1 cellular context compared by ENCODE assay signal in the genomic region with DNA sequence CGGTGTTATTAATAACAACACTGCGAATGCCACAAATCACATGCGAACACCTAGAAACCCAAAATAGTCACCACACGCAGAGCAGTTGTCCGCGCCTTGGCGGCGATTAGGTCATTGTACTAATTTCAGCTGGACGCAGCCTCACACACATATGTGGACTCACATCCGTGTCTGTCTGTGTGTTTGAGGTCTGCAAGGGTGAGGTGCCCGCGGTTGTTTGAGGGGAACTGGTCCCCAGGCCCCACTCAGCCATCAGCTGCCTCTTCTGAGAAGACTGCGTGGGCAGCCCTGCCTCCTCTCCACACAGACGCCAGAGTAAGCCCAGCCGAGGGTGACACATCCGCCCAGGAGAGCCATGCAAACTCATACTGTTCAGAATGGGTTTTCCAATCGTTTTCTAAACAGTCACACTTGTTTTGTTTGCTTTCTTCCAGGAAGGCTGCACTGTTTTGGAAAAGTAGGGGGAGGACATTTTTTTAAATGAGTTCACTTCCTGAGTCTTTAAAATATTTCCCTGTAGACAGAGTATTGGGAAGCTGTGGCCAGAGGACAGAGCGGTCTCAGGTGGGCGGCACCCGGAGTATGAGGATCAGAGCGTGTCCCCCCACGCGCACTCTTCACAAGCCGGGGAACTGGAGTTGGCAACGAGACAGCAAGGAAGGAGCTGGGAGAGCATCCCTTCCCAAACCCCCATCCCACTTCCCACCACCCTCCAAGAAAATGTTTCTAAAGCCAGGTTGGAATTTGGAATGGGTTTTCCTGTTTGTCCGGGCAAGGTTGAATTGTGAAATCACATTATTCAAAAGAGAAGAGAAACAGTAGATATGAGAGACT.
TF ChIP-seq lines count a peak whose summit lies in the region.

No MANE protein-coding gene starts in this region.

TF ChIP-seq in HepG2, 621 proteins besides CTCF, POLR2A, EP300 and RAD21 (continued from another document and continues in another):
- TF ChIP-seq, protein P1, sequence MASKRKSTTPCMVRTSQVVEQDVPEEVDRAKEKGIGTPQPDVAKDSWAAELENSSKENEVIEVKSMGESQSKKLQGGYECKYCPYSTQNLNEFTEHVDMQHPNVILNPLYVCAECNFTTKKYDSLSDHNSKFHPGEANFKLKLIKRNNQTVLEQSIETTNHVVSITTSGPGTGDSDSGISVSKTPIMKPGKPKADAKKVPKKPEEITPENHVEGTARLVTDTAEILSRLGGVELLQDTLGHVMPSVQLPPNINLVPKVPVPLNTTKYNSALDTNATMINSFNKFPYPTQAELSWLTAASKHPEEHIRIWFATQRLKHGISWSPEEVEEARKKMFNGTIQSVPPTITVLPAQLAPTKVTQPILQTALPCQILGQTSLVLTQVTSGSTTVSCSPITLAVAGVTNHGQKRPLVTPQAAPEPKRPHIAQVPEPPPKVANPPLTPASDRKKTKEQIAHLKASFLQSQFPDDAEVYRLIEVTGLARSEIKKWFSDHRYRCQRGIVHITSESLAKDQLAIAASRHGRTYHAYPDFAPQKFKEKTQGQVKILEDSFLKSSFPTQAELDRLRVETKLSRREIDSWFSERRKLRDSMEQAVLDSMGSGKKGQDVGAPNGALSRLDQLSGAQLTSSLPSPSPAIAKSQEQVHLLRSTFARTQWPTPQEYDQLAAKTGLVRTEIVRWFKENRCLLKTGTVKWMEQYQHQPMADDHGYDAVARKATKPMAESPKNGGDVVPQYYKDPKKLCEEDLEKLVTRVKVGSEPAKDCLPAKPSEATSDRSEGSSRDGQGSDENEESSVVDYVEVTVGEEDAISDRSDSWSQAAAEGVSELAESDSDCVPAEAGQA (IDR thresholded peaks at IDR 0.05; ENCODE audit: low read depth): no peak
- TF ChIP-seq, protein P1 (CRISPR knock-in tag; IDR thresholded peaks at IDR 0.05; ENCODE audit: borderline replicate concordance): no peak; the same call in 1 of the 2 replicates
- TF ChIP-seq, protein P2, sequence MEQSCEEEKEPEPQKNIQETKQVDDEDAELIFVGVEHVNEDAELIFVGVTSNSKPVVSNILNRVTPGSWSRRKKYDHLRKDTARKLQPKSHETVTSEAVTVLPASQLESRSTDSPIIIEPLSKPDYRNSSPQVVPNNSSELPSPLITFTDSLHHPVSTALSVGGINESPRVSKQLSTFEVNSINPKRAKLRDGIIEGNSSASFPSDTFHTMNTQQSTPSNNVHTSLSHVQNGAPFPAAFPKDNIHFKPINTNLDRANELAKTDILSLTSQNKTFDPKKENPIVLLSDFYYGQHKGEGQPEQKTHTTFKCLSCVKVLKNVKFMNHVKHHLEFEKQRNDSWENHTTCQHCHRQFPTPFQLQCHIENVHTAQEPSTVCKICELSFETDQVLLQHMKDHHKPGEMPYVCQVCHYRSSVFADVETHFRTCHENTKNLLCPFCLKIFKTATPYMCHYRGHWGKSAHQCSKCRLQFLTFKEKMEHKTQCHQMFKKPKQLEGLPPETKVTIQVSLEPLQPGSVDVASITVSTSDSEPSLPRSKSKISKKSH (CRISPR knock-in tag; IDR thresholded peaks at IDR 0.05; ENCODE audit: borderline replicate concordance): no peak
- TF ChIP-seq ARNT2 (CRISPR knock-in tag; IDR thresholded peaks at IDR 0.05; ENCODE audit: low read depth) (no peak), CBX5 (CRISPR knock-in tag; IDR thresholded peaks at IDR 0.05; ENCODE audit: borderline replicate concordance) (no peak), MAFG (CRISPR knock-in tag; IDR thresholded peaks at IDR 0.05) (no peak), ZNF672 (CRISPR knock-in tag; IDR thresholded peaks at IDR 0.05) (no peak), ZNF788 (CRISPR knock-in tag; IDR thresholded peaks at IDR 0.05; ENCODE audit: borderline replicate concordance) (no peak), ZNF230 (CRISPR knock-in tag; IDR thresholded peaks at IDR 0.05) (0 out of 2 replicates have a peak, but pooled peaks have one; percentile 49), ZNF232 (CRISPR knock-in tag; IDR thresholded peaks at IDR 0.05; ENCODE audit: borderline replicate concordance) (no peak), CREBL2 (CRISPR knock-in tag; IDR thresholded peaks at IDR 0.05; ENCODE audit: borderline replicate concordance) (no peak), ZNF275 (CRISPR knock-in tag; IDR thresholded peaks at IDR 0.05; ENCODE audit: borderline replicate concordance) (no peak; the same call in 1 of the 2 replicates), ZNF143 (CRISPR knock-in tag; IDR thresholded peaks at IDR 0.05) (peak; percentile 47; the same call in 1 of the 2 replicates), ZBTB44 (CRISPR knock-in tag; IDR thresholded peaks at IDR 0.05) (0 out of 2 replicates have a peak, but pooled peaks have one; percentile 35), SIX4 (CRISPR knock-in tag; IDR thresholded peaks at IDR 0.05) (no peak), ZNF138 (CRISPR knock-in tag; IDR thresholded peaks at IDR 0.05; ENCODE audit: low read depth) (no peak), TMF1 (CRISPR knock-in tag; IDR thresholded peaks at IDR 0.05; ENCODE audit: low read depth) (no peak), ZNF12 (CRISPR knock-in tag; IDR thresholded peaks at IDR 0.05) (no peak), ZNF260 (CRISPR knock-in tag; IDR thresholded peaks at IDR 0.05; ENCODE audit: borderline replicate concordance, low read depth) (no peak), GFI1 (CRISPR knock-in tag; IDR thresholded peaks at IDR 0.05; ENCODE audit: borderline replicate concordance) (peak; percentile 67; the same call in 1 of the 2 replicates), ZNF510 (CRISPR knock-in tag; IDR thresholded peaks at IDR 0.05; ENCODE audit: low read depth) (no peak), CCAR2 (optimal IDR thresholded peaks at IDR 0.05; ENCODE audit: low read depth, low read length) (no peak), HIVEP1 (CRISPR knock-in tag; IDR thresholded peaks at IDR 0.05) (no peak), ZSCAN12 (CRISPR knock-in tag; IDR thresholded peaks at IDR 0.05) (0 out of 2 replicates have a peak, but pooled peaks have one; percentile 59), SMAD3 (CRISPR knock-in tag; IDR thresholded peaks at IDR 0.05) (no peak), ZNF746 (CRISPR knock-in tag; IDR thresholded peaks at IDR 0.05) (no peak), PHF8 (CRISPR knock-in tag; IDR thresholded peaks at IDR 0.05) (no peak; the same call in 1 of the 2 replicates), DDIT3 (CRISPR knock-in tag; IDR thresholded peaks at IDR 0.05) (no peak), KDM6A (CRISPR knock-in tag; IDR thresholded peaks at IDR 0.05; ENCODE audit: low read depth) (no peak)
- TF ChIP-seq, protein P3, sequence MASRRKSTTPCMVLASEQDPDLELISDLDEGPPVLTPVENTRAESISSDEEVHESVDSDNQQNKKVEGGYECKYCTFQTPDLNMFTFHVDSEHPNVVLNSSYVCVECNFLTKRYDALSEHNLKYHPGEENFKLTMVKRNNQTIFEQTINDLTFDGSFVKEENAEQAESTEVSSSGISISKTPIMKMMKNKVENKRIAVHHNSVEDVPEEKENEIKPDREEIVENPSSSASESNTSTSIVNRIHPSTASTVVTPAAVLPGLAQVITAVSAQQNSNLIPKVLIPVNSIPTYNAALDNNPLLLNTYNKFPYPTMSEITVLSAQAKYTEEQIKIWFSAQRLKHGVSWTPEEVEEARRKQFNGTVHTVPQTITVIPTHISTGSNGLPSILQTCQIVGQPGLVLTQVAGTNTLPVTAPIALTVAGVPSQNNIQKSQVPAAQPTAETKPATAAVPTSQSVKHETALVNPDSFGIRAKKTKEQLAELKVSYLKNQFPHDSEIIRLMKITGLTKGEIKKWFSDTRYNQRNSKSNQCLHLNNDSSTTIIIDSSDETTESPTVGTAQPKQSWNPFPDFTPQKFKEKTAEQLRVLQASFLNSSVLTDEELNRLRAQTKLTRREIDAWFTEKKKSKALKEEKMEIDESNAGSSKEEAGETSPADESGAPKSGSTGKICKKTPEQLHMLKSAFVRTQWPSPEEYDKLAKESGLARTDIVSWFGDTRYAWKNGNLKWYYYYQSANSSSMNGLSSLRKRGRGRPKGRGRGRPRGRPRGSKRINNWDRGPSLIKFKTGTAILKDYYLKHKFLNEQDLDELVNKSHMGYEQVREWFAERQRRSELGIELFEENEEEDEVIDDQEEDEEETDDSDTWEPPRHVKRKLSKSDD (CRISPR knock-in tag; IDR thresholded peaks at IDR 0.05; ENCODE audit: low read depth): peak; percentile 24; the same call in 1 of the 2 replicates
- TF ChIP-seq, protein P4, sequence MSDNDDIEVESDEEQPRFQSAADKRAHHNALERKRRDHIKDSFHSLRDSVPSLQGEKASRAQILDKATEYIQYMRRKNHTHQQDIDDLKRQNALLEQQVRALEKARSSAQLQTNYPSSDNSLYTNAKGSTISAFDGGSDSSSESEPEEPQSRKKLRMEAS (IDR thresholded peaks at IDR 0.05): no peak
- TF ChIP-seq, protein P5, sequence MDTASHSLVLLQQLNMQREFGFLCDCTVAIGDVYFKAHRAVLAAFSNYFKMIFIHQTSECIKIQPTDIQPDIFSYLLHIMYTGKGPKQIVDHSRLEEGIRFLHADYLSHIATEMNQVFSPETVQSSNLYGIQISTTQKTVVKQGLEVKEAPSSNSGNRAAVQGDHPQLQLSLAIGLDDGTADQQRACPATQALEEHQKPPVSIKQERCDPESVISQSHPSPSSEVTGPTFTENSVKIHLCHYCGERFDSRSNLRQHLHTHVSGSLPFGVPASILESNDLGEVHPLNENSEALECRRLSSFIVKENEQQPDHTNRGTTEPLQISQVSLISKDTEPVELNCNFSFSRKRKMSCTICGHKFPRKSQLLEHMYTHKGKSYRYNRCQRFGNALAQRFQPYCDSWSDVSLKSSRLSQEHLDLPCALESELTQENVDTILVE (CRISPR knock-in tag; IDR thresholded peaks at IDR 0.05): peak; percentile 38; the same call in 1 of the 2 replicates
- TF ChIP-seq, protein P6, sequence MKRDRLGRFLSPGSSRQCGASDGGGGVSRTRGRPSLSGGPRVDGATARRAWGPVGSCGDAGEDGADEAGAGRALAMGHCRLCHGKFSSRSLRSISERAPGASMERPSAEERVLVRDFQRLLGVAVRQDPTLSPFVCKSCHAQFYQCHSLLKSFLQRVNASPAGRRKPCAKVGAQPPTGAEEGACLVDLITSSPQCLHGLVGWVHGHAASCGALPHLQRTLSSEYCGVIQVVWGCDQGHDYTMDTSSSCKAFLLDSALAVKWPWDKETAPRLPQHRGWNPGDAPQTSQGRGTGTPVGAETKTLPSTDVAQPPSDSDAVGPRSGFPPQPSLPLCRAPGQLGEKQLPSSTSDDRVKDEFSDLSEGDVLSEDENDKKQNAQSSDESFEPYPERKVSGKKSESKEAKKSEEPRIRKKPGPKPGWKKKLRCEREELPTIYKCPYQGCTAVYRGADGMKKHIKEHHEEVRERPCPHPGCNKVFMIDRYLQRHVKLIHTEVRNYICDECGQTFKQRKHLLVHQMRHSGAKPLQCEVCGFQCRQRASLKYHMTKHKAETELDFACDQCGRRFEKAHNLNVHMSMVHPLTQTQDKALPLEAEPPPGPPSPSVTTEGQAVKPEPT (CRISPR knock-in tag; IDR thresholded peaks at IDR 0.05; ENCODE audit: low read depth): no peak
- TF ChIP-seq, protein P7, sequence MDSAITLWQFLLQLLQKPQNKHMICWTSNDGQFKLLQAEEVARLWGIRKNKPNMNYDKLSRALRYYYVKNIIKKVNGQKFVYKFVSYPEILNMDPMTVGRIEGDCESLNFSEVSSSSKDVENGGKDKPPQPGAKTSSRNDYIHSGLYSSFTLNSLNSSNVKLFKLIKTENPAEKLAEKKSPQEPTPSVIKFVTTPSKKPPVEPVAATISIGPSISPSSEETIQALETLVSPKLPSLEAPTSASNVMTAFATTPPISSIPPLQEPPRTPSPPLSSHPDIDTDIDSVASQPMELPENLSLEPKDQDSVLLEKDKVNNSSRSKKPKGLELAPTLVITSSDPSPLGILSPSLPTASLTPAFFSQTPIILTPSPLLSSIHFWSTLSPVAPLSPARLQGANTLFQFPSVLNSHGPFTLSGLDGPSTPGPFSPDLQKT (CRISPR knock-in tag; IDR thresholded peaks at IDR 0.05; ENCODE audit: borderline replicate concordance): no peak
